ENCODE assay signal across 1 cellular context in the genomic region with DNA sequence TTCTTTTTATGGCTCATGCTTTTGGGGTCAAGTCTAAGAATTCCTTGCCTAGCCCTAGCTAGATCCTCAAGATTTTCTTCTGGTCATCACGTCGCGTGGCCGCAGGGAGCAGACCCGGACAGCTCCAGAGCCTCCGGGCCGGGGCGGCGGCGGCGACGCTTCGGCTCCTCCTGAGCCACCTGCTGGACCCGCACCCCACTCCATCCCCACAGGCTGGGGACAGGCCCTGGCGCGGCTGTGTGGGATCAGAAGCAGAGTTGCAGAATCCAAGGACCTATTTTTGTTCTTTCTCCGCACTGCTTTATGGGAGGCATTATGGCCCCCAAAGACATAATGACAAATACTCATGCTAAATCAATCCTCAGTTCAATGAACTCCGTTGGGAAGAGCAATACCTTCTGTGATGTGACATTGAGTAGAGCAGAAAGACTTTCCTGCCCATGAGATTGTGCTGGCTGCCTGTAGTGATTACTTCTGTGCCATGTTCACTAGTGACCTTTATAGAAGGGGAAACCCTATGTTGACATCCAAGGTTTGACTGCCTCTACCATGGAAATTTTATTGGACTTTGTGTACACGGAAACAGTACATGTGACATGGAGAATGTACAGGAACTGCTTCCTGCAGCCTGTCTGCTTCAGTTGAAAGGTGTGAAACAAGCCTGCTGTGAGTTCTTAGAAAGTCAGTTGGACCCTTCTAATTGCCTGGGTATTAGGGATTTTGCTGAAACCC.
TF ChIP-seq lines count a peak whose summit lies in the region.

No MANE protein-coding gene starts in this region.

TF ChIP-seq in endothelial cell of umbilical vein, 7 proteins besides CTCF, POLR2A, EP300 and RAD21 (continued from another document):
- no peak for TF ChIP-seq MAX (IDR thresholded peaks at IDR 0.05; ENCODE audit: insufficient read depth, insufficient read length)
- TF ChIP-seq MYC (IDR thresholded peaks at IDR 0.05; ENCODE audit: low read depth, low read length): no peak
- no peak for TF ChIP-seq JUN (IDR thresholded peaks at IDR 0.05; ENCODE audit: borderline replicate concordance, insufficient read depth, insufficient read length, low read depth)
- TF ChIP-seq EZH2 (IDR thresholded peaks at IDR 0.05; ENCODE audit: borderline replicate concordance, low read depth, low read length, severe bottlenecking): no peak
